Comparison of ENCODE assay signal across 11 cellular contexts in genomic region chr3:43523454-43524053, GRCh38.
DNase-seq lines count a peak whose midpoint lies in the region; ATAC-seq lines count a peak whose summit lies in the region.
"Had no signal": no experiment of that assay in that cellular context is flagged by ENCODE, and none has a peak within 500 bp of the region (broad histone marks: within the 10 kb centered on the region; RNA-seq: fewer than 3 reads in every experiment).

No MANE protein-coding gene starts in this region.

- no peaks in the 10 kb centered on the region for H3K27me3 Mint-ChIP-seq in stimulated activated naive CD8-positive, alpha-beta T cell treated with anti-CD3 and anti-CD28 coated beads, Interleukin-15, amount 100 ng/mL, for 72 hours
- H3K27me3 Mint-ChIP-seq in activated T-helper 1 cell treated with anti-CD3 and anti-CD28 coated beads, Interleukin-12 subunit alpha, Interleukin-12 subunit beta, Interleukin-2, Interleukin-4 antibody, amounts not matched to agents 30 ng/mL and 10 ng/mL and 1 ng/mL, durations not matched to agents 14 hours and 24 hours and 36 hours (ENCODE audit: insufficient read depth): no peaks in the 10 kb centered on the region

- intact Hi-C loops in activated T-helper 1 cell treated with anti-CD3 and anti-CD28 coated beads, Interleukin-12 subunit alpha, Interleukin-12 subunit beta, Interleukin-2, Interleukin-4 antibody, amounts not matched to agents 30 ng/mL and 10 ng/mL and 1 ng/mL, durations not matched to agents 14 hours and 24 hours and 36 hours (cut with micrococcal nuclease): loop anchor here (2.0 kb wide), 1 partner anchor 19 kb away; no protein-coding TSS in a partner anchor

- DNase-seq in stimulated activated CD4-positive, alpha-beta T cell treated with anti-CD3 and anti-CD28 coated beads, Interleukin-15, amount 100 ng/mL, for 24 hours: peak; percentile 5
- DNase-seq in stimulated activated CD4-positive, alpha-beta T cell treated with anti-CD3 and anti-CD28 coated beads, Interleukin-12 subunit alpha, Interleukin-12 subunit beta, amount 100 ng/mL, for 4 hours: no peak
- DNase-seq in RKO (ENCODE audit: low spot score) (peak; percentile 25), H7 (no peak), NCI-H526 (lab: John Stamatoyannopoulos, UW) (no peak)
- DNase-seq in stimulated activated naive CD8-positive, alpha-beta T cell treated with anti-CD3 and anti-CD28 coated beads, Interleukin-15, amount 100 ng/mL, for 72 hours: peak; percentile 32 to 67
- DNase-seq in activated T-helper 1 cell treated with anti-CD3 and anti-CD28 coated beads, Interleukin-12 subunit alpha, Interleukin-12 subunit beta, Interleukin-2, Interleukin-4 antibody, amounts not matched to agents 30 ng/mL and 10 ng/mL and 1 ng/mL, durations not matched to agents 14 hours and 24 hours and 36 hours (ENCODE audit: low spot score): no peak
- DNase-seq: MG63, testis had no signal

- H3K36me3 ChIP-seq in H7 (replicated peaks; ENCODE audit: control insufficient read depth, insufficient read depth, low read length): no peaks in the 10 kb centered on the region
- H3K36me3 ChIP-seq: MG63 had no signal

- H3K4me1 Mint-ChIP-seq in stimulated activated naive CD8-positive, alpha-beta T cell treated with anti-CD3 and anti-CD28 coated beads, Interleukin-15, amount 100 ng/mL, for 72 hours: no peaks in the 10 kb centered on the region
- H3K4me1 Mint-ChIP-seq in activated T-helper 1 cell treated with anti-CD3 and anti-CD28 coated beads, Interleukin-12 subunit alpha, Interleukin-12 subunit beta, Interleukin-2, Interleukin-4 antibody, amounts not matched to agents 30 ng/mL and 10 ng/mL and 1 ng/mL, durations not matched to agents 14 hours and 24 hours and 36 hours (ENCODE audit: low read depth): no peaks in the 10 kb centered on the region

- no peak overlapping the region for H3K4me3 Mint-ChIP-seq in stimulated activated naive CD8-positive, alpha-beta T cell treated with anti-CD3 and anti-CD28 coated beads, Interleukin-15, amount 100 ng/mL, for 72 hours
- H3K4me3 Mint-ChIP-seq in activated T-helper 1 cell treated with anti-CD3 and anti-CD28 coated beads, Interleukin-12 subunit alpha, Interleukin-12 subunit beta, Interleukin-2, Interleukin-4 antibody, amounts not matched to agents 30 ng/mL and 10 ng/mL and 1 ng/mL, durations not matched to agents 14 hours and 24 hours and 36 hours: no peak overlapping the region

- H3K4me3 ChIP-seq in H7 (ENCODE audit: insufficient read depth, low read depth, low read length): no peak overlapping the region
- H3K4me3 ChIP-seq: lung, MG63, testis had no signal

- no peaks in the 10 kb centered on the region for H3K27me3 ChIP-seq in H7 (ENCODE audit: control insufficient read depth, insufficient read depth, low read length)
- H3K27me3 ChIP-seq: MG63, testis had no signal

- peaks cover 10% of the 10 kb centered on the region for H3K36me3 Mint-ChIP-seq in activated T-helper 1 cell treated with anti-CD3 and anti-CD28 coated beads, Interleukin-12 subunit alpha, Interleukin-12 subunit beta, Interleukin-2, Interleukin-4 antibody, amounts not matched to agents 30 ng/mL and 10 ng/mL and 1 ng/mL, durations not matched to agents 14 hours and 24 hours and 36 hours (ENCODE audit: low read depth)

- ATAC-seq in HG02798 (IDR thresholded peaks at IDR 0.05; ENCODE audit: poor library complexity, unreplicated experiment): peak; percentile 92
- peak; percentile 95 for ATAC-seq in stimulated activated naive CD8-positive, alpha-beta T cell treated with anti-CD3 and anti-CD28 coated beads, Interleukin-15, amount 100 ng/mL, for 72 hours

- no peak overlapping the region for H3K27ac Mint-ChIP-seq in stimulated activated naive CD8-positive, alpha-beta T cell treated with anti-CD3 and anti-CD28 coated beads, Interleukin-15, amount 100 ng/mL, for 72 hours
- H3K27ac Mint-ChIP-seq in activated T-helper 1 cell treated with anti-CD3 and anti-CD28 coated beads, Interleukin-12 subunit alpha, Interleukin-12 subunit beta, Interleukin-2, Interleukin-4 antibody, amounts not matched to agents 30 ng/mL and 10 ng/mL and 1 ng/mL, durations not matched to agents 14 hours and 24 hours and 36 hours: no peak overlapping the region

- peaks cover 26 to 28% of the 10 kb centered on the region in 2 donors for H3K9me3 Mint-ChIP-seq in stimulated activated naive CD8-positive, alpha-beta T cell treated with anti-CD3 and anti-CD28 coated beads, Interleukin-15, amount 100 ng/mL, for 72 hours
- peaks cover 23% of the 10 kb centered on the region for H3K9me3 Mint-ChIP-seq in activated T-helper 1 cell treated with anti-CD3 and anti-CD28 coated beads, Interleukin-12 subunit alpha, Interleukin-12 subunit beta, Interleukin-2, Interleukin-4 antibody, amounts not matched to agents 30 ng/mL and 10 ng/mL and 1 ng/mL, durations not matched to agents 14 hours and 24 hours and 36 hours

Comparison
In these comparisons a context has a peak if more than half of its experiments do, and no peak if none do; other contexts are left out.
1. DNase-seq: peak in stimulated activated CD4-positive, alpha-beta T cell treated with anti-CD3 and anti-CD28 coated beads, Interleukin-15, amount 100 ng/mL, for 24 hours (single experiment), RKO (single experiment) and stimulated activated naive CD8-positive, alpha-beta T cell treated with anti-CD3 and anti-CD28 coated beads, Interleukin-15, amount 100 ng/mL, for 72 hours (2 of 2); none in stimulated activated CD4-positive, alpha-beta T cell treated with anti-CD3 and anti-CD28 coated beads, Interleukin-12 subunit alpha, Interleukin-12 subunit beta, amount 100 ng/mL, for 4 hours (single experiment), H7 (single experiment), NCI-H526 (0 of 2) and activated T-helper 1 cell treated with anti-CD3 and anti-CD28 coated beads, Interleukin-12 subunit alpha, Interleukin-12 subunit beta, Interleukin-2, Interleukin-4 antibody, amounts not matched to agents 30 ng/mL and 10 ng/mL and 1 ng/mL, durations not matched to agents 14 hours and 24 hours and 36 hours (single experiment).